Comparison of ENCODE assay signal across 17 cellular contexts in the genomic region with DNA sequence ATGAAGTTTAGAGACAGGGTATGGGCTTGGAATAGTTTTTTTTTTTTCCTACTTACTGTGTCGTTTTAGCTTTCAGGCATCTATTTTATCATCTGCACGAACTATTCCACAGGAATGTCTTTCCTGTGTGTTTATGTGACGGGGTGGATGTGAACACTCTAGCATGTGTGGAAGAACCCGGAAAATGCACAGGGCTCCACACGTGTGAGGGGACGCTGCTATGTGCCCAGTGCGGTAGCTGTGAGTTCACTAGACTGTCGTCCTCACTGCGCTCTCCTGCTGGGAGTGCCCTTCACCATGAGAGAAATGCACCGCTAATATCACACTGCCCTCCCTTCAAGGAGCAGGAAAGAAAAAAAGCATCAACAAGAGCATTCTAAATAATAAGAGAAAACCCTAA.
DNase-seq lines count a peak whose midpoint lies in the region; ATAC-seq and TF ChIP-seq lines count a peak whose summit lies in the region.
"Had no signal": no experiment of that assay in that cellular context is flagged by ENCODE, and none has a peak within 500 bp of the region (broad histone marks: within the 10 kb centered on the region; RNA-seq: fewer than 3 reads in every experiment).

No MANE protein-coding gene starts in this region.

- no peaks in the 10 kb centered on the region for H3K9me3 ChIP-seq in neural progenitor cell (ENCODE audit: low read depth)

- H3K27me3 ChIP-seq in neural progenitor cell: no peaks in the 10 kb centered on the region

- no peaks in the 10 kb centered on the region for H3K4me1 ChIP-seq in neural progenitor cell

- no peak overlapping the region for H3K27ac ChIP-seq in neural progenitor cell

- no peak overlapping the region for H3K4me2 ChIP-seq in neural progenitor cell

- H3K4me3 ChIP-seq in astrocyte of the spinal cord (ENCODE audit: low read depth, low read length): no peak overlapping the region
- H3K4me3 ChIP-seq in neural progenitor cell: no peak overlapping the region

- no peaks in the 10 kb centered on the region for H3F3A ChIP-seq in neural progenitor cell (ENCODE audit: low read depth)

- H3K79me2 ChIP-seq in neural progenitor cell (ENCODE audit: low read depth): no peaks in the 10 kb centered on the region

- no peak overlapping the region for H2AFZ ChIP-seq in neural progenitor cell (replicated peaks)

- ATAC-seq in GM18868 (IDR thresholded peaks at IDR 0.05; ENCODE audit: unreplicated experiment): no peak
- ATAC-seq: HepG2 had no signal

- H3K4me1 Mint-ChIP-seq in immature natural killer cell (peaks cover 83 to 89% of the 10 kb centered on the region in 2 donors), neural progenitor cell (peaks cover 17% of the 10 kb centered on the region)

- no peaks in the 10 kb centered on the region for H4K20me1 ChIP-seq in neural progenitor cell (ENCODE audit: low read depth)

- no peaks in the 10 kb centered on the region for H3K36me3 Mint-ChIP-seq in immature natural killer cell
- H3K36me3 Mint-ChIP-seq in neural progenitor cell: peaks cover 2% of the 10 kb centered on the region

- H3K9me3 Mint-ChIP-seq in immature natural killer cell: no peaks in the 10 kb centered on the region
- peaks cover 13% of the 10 kb centered on the region for H3K9me3 Mint-ChIP-seq in neural progenitor cell

- H3K27ac Mint-ChIP-seq in immature natural killer cell (peak overlapping the region; percentile 17 to 60 (median 30)), neural progenitor cell (peak overlapping the region; percentile 22)
- H3K27ac Mint-ChIP-seq: HFFc6 had no signal

- H3K4me3 Mint-ChIP-seq in immature natural killer cell (peak overlapping the region; percentile 62 to 81 (median 75)), neural progenitor cell (no peak overlapping the region)
- H3K4me3 Mint-ChIP-seq: HFFc6 had no signal

- H3K36me3 ChIP-seq in neural progenitor cell: no peaks in the 10 kb centered on the region

- peak; percentile 24 for DNase-seq in activated CD8-positive, alpha-beta memory T cell treated with anti-CD3 and anti-CD28 coated beads for 24 hours
- no peak for DNase-seq in activated CD8-positive, alpha-beta memory T cell treated with anti-CD3 and anti-CD28 coated beads, Interleukin-2, amount 50 U/mL, for 48 hours
- peak; percentile 48 for DNase-seq in astrocyte of the spinal cord (ENCODE audit: low read depth, low spot score)
- no peak for DNase-seq in immature natural killer cell
- DNase-seq in neural progenitor cell (ENCODE audit: low spot score): no peak
- no peak for DNase-seq in NCI-H226
- no peak for DNase-seq in midbrain (lab: John Stamatoyannopoulos, UW)
- DNase-seq: 8988T, EL, HFFc6, KG1, NCI-H1436 treated with DMSO at 0.1 percent for 48 hours, NCI-H2081 treated with DMSO at 0.1 percent for 48 hours, NCI-H526, SHP77 treated with DMSO at 0.1 percent for 48 hours had no signal

- TF ChIP-seq CTCF in astrocyte of the spinal cord (IDR thresholded peaks at IDR 0.05; ENCODE audit: low read depth, low read length): no peak
- no peak for TF ChIP-seq CTCF in neural progenitor cell (IDR thresholded peaks at IDR 0.05)

- no peak overlapping the region for H3K9ac ChIP-seq in neural progenitor cell

- H3K27me3 Mint-ChIP-seq in immature natural killer cell (ENCODE audit: low read depth in 3 of 3): peaks cover 6 to 15% (median 7%) of the 10 kb centered on the region in 3 donors
- peaks cover 14% of the 10 kb centered on the region for H3K27me3 Mint-ChIP-seq in neural progenitor cell (ENCODE audit: insufficient read depth, low read depth)

- in situ Hi-C loops in astrocyte of the spinal cord (cut with HindIII; ENCODE audit: low sequenced_read_pairs): no loop called here

Comparison
In these comparisons a context has a peak if more than half of its experiments do, and no peak if none do; other contexts are left out.
1. DNase-seq: peak in activated CD8-positive, alpha-beta memory T cell treated with anti-CD3 and anti-CD28 coated beads for 24 hours (single experiment) and astrocyte of the spinal cord (single experiment); none in activated CD8-positive, alpha-beta memory T cell treated with anti-CD3 and anti-CD28 coated beads, Interleukin-2, amount 50 U/mL, for 48 hours (single experiment), immature natural killer cell (0 of 3), neural progenitor cell (single experiment), NCI-H226 (single experiment) and midbrain (single experiment).